ENCODE assay signal across 1 cellular context in the genomic region with DNA sequence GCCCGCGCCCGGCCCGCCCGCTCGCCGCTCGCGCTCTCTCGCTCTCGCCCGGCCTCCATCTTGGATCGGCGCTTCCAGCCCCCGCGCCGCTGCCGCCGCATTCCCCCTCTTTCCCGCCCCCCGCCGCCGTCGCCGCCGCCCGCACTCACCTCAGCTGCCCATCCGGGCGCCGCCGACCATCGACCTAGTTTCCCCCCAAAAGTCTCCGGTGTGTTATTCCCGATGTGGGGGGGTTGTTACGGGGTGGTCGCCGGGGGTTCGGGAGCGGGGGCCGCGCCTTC.
TF ChIP-seq lines count a peak whose summit lies in the region.

No MANE protein-coding gene starts in this region.

TF ChIP-seq in IMR-90, 13 proteins besides CTCF, POLR2A, EP300 and RAD21 (continued from another document):
- TF ChIP-seq, protein P1, sequence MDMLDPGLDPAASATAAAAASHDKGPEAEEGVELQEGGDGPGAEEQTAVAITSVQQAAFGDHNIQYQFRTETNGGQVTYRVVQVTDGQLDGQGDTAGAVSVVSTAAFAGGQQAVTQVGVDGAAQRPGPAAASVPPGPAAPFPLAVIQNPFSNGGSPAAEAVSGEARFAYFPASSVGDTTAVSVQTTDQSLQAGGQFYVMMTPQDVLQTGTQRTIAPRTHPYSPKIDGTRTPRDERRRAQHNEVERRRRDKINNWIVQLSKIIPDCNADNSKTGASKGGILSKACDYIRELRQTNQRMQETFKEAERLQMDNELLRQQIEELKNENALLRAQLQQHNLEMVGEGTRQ (IDR thresholded peaks at IDR 0.05; ENCODE audit: low read depth, low read length) = no peak
- TF ChIP-seq RFX5 (IDR thresholded peaks at IDR 0.05; ENCODE audit: low read depth, low read length) = no peak
- no peak for TF ChIP-seq MAZ (IDR thresholded peaks at IDR 0.05; ENCODE audit: borderline replicate concordance, low read depth, low read length)
- TF ChIP-seq FOS (IDR thresholded peaks at IDR 0.05; ENCODE audit: low read depth, low read length) = no peak
- no peak for TF ChIP-seq CEBPB (IDR thresholded peaks at IDR 0.05; ENCODE audit: low read depth, low read length)
- TF ChIP-seq SMC3 (IDR thresholded peaks at IDR 0.05; ENCODE audit: low read depth, low read length) = no peak
- no peak for TF ChIP-seq CHD1 (IDR thresholded peaks at IDR 0.05; ENCODE audit: low read depth, low read length)
- no peak for TF ChIP-seq MXI1 (IDR thresholded peaks at IDR 0.05; ENCODE audit: borderline replicate concordance, low read depth, low read length)
